Comparison of ENCODE assay signal across 1 cellular context in genomic region chr20:50731055-50731929, GRCh38.
TF ChIP-seq lines count a peak whose summit lies in the region.

TSS of gene PARD6B (plus strand) at chr20:50731580. CDS start at chr20:50731787, 207 bp downstream.

TF ChIP-seq in K562, 482 proteins besides CTCF, POLR2A, EP300 and RAD21 (continued from another document and continues in another):
- TF ChIP-seq, protein P1, sequence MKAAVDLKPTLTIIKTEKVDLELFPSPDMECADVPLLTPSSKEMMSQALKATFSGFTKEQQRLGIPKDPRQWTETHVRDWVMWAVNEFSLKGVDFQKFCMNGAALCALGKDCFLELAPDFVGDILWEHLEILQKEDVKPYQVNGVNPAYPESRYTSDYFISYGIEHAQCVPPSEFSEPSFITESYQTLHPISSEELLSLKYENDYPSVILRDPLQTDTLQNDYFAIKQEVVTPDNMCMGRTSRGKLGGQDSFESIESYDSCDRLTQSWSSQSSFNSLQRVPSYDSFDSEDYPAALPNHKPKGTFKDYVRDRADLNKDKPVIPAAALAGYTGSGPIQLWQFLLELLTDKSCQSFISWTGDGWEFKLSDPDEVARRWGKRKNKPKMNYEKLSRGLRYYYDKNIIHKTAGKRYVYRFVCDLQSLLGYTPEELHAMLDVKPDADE (conservative IDR thresholded peaks at IDR 0.05; ENCODE audit: control insufficient read depth, low read depth, low read length), result peak; percentile 42
- TF ChIP-seq HNRNPLL (IDR thresholded peaks at IDR 0.05; ENCODE audit: low read depth, low read length, poor library complexity, severe bottlenecking), result peak; percentile 80
- TF ChIP-seq, protein P2, sequence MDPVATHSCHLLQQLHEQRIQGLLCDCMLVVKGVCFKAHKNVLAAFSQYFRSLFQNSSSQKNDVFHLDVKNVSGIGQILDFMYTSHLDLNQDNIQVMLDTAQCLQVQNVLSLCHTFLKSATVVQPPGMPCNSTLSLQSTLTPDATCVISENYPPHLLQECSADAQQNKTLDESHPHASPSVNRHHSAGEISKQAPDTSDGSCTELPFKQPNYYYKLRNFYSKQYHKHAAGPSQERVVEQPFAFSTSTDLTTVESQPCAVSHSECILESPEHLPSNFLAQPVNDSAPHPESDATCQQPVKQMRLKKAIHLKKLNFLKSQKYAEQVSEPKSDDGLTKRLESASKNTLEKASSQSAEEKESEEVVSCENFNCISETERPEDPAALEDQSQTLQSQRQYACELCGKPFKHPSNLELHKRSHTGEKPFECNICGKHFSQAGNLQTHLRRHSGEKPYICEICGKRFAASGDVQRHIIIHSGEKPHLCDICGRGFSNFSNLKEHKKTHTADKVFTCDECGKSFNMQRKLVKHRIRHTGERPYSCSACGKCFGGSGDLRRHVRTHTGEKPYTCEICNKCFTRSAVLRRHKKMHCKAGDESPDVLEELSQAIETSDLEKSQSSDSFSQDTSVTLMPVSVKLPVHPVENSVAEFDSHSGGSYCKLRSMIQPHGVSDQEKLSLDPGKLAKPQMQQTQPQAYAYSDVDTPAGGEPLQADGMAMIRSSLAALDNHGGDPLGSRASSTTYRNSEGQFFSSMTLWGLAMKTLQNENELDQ (CRISPR knock-in tag; IDR thresholded peaks at IDR 0.05; ENCODE audit: borderline replicate concordance), result no peak
- 0 out of 2 replicates have a peak, but pooled peaks have one; percentile 40 for TF ChIP-seq MYNN (IDR thresholded peaks at IDR 0.05)
- no peak for TF ChIP-seq MYNN (CRISPR knock-in tag; IDR thresholded peaks at IDR 0.05)
- no peak for TF ChIP-seq SNAPC5 (CRISPR knock-in tag; IDR thresholded peaks at IDR 0.05)
- TF ChIP-seq, protein P3, sequence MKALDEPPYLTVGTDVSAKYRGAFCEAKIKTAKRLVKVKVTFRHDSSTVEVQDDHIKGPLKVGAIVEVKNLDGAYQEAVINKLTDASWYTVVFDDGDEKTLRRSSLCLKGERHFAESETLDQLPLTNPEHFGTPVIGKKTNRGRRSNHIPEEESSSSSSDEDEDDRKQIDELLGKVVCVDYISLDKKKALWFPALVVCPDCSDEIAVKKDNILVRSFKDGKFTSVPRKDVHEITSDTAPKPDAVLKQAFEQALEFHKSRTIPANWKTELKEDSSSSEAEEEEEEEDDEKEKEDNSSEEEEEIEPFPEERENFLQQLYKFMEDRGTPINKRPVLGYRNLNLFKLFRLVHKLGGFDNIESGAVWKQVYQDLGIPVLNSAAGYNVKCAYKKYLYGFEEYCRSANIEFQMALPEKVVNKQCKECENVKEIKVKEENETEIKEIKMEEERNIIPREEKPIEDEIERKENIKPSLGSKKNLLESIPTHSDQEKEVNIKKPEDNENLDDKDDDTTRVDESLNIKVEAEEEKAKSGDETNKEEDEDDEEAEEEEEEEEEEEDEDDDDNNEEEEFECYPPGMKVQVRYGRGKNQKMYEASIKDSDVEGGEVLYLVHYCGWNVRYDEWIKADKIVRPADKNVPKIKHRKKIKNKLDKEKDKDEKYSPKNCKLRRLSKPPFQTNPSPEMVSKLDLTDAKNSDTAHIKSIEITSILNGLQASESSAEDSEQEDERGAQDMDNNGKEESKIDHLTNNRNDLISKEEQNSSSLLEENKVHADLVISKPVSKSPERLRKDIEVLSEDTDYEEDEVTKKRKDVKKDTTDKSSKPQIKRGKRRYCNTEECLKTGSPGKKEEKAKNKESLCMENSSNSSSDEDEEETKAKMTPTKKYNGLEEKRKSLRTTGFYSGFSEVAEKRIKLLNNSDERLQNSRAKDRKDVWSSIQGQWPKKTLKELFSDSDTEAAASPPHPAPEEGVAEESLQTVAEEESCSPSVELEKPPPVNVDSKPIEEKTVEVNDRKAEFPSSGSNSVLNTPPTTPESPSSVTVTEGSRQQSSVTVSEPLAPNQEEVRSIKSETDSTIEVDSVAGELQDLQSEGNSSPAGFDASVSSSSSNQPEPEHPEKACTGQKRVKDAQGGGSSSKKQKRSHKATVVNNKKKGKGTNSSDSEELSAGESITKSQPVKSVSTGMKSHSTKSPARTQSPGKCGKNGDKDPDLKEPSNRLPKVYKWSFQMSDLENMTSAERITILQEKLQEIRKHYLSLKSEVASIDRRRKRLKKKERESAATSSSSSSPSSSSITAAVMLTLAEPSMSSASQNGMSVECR (CRISPR knock-in tag; IDR thresholded peaks at IDR 0.05), result peak; percentile 91
- TF ChIP-seq TARDBP (IDR thresholded peaks at IDR 0.05), result peak; percentile 91
- TF ChIP-seq SMAD4 (CRISPR knock-in tag; conservative IDR thresholded peaks at IDR 0.05), result peak; percentile 80
- TF ChIP-seq HINFP (tag; conservative IDR thresholded peaks at IDR 0.05; ENCODE audit: low read depth), result no peak
- no peak for TF ChIP-seq ZNF696 (CRISPR knock-in tag; conservative IDR thresholded peaks at IDR 0.05)
- TF ChIP-seq TBP (optimal IDR thresholded peaks at IDR 0.05; ENCODE audit: low read depth, low read length), result peak; percentile 78
- TF ChIP-seq MEF2D (tag; conservative IDR thresholded peaks at IDR 0.05; ENCODE audit: low read depth), result no peak
- no peak for TF ChIP-seq RFX5 (IDR thresholded peaks at IDR 0.05; ENCODE audit: low read depth, low read length)
- TF ChIP-seq, protein P4, sequence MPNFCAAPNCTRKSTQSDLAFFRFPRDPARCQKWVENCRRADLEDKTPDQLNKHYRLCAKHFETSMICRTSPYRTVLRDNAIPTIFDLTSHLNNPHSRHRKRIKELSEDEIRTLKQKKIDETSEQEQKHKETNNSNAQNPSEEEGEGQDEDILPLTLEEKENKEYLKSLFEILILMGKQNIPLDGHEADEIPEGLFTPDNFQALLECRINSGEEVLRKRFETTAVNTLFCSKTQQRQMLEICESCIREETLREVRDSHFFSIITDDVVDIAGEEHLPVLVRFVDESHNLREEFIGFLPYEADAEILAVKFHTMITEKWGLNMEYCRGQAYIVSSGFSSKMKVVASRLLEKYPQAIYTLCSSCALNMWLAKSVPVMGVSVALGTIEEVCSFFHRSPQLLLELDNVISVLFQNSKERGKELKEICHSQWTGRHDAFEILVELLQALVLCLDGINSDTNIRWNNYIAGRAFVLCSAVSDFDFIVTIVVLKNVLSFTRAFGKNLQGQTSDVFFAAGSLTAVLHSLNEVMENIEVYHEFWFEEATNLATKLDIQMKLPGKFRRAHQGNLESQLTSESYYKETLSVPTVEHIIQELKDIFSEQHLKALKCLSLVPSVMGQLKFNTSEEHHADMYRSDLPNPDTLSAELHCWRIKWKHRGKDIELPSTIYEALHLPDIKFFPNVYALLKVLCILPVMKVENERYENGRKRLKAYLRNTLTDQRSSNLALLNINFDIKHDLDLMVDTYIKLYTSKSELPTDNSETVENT (CRISPR knock-in tag; IDR thresholded peaks at IDR 0.05), result peak; percentile 57; the same call in 1 of the 2 replicates
- TF ChIP-seq MEIS2 (IDR thresholded peaks at IDR 0.05; ENCODE audit: partially characterized antibody), result peak; percentile 93
- TF ChIP-seq ZBTB17 (CRISPR knock-in tag; IDR thresholded peaks at IDR 0.05), result peak; percentile 30; the same call in 1 of the 2 replicates
- TF ChIP-seq RBM25 (IDR thresholded peaks at IDR 0.05; ENCODE audit: low read depth, low read length, severe bottlenecking), result peak; percentile 97
- 0 out of 2 replicates have a peak, but pooled peaks have one; percentile 9 for TF ChIP-seq ELF2 (CRISPR knock-in tag; IDR thresholded peaks at IDR 0.05)
- TF ChIP-seq SIRT6 (IDR thresholded peaks at IDR 0.05; ENCODE audit: low read depth, low read length), result no peak
- TF ChIP-seq MCM7 (IDR thresholded peaks at IDR 0.05), result no peak
- TF ChIP-seq, protein P5, sequence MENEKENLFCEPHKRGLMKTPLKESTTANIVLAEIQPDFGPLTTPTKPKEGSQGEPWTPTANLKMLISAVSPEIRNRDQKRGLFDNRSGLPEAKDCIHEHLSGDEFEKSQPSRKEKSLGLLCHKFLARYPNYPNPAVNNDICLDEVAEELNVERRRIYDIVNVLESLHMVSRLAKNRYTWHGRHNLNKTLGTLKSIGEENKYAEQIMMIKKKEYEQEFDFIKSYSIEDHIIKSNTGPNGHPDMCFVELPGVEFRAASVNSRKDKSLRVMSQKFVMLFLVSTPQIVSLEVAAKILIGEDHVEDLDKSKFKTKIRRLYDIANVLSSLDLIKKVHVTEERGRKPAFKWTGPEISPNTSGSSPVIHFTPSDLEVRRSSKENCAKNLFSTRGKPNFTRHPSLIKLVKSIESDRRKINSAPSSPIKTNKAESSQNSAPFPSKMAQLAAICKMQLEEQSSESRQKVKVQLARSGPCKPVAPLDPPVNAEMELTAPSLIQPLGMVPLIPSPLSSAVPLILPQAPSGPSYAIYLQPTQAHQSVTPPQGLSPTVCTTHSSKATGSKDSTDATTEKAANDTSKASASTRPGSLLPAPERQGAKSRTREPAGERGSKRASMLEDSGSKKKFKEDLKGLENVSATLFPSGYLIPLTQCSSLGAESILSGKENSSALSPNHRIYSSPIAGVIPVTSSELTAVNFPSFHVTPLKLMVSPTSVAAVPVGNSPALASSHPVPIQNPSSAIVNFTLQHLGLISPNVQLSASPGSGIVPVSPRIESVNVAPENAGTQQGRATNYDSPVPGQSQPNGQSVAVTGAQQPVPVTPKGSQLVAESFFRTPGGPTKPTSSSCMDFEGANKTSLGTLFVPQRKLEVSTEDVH (IDR thresholded peaks at IDR 0.05; ENCODE audit: low read depth, partially characterized antibody), result peak; percentile 20
- no peak for TF ChIP-seq SLC30A9 (CRISPR knock-in tag; IDR thresholded peaks at IDR 0.05)
- TF ChIP-seq, protein P6, sequence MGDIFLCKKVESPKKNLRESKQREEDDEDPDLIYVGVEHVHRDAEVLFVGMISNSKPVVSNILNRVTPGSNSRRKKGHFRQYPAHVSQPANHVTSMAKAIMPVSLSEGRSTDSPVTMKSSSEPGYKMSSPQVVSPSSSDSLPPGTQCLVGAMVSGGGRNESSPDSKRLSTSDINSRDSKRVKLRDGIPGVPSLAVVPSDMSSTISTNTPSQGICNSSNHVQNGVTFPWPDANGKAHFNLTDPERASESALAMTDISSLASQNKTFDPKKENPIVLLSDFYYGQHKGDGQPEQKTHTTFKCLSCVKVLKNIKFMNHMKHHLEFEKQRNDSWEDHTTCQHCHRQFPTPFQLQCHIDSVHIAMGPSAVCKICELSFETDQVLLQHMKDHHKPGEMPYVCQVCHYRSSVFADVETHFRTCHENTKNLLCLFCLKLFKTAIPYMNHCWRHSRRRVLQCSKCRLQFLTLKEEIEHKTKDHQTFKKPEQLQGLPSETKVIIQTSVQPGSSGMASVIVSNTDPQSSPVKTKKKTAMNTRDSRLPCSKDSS (IDR thresholded peaks at IDR 0.05; ENCODE audit: low read depth, partially characterized antibody), result no peak
- TF ChIP-seq USF1 (CRISPR knock-in tag; IDR thresholded peaks at IDR 0.05), result peak; percentile 78
- TF ChIP-seq GATAD2A (IDR thresholded peaks at IDR 0.05), result peak; percentile 40; the same call in 1 of the 2 replicates
- peak; percentile 64; the same call in 1 of the 2 replicates for TF ChIP-seq HNRNPL (IDR thresholded peaks at IDR 0.05; ENCODE audit: low read depth, low read length)
- TF ChIP-seq ZBTB7A (IDR thresholded peaks at IDR 0.05; ENCODE audit: borderline replicate concordance, control insufficient read depth, low read depth, low read length), result peak; percentile 57; the same call in 1 of the 2 replicates
- TF ChIP-seq GABPA (tag; conservative IDR thresholded peaks at IDR 0.05; ENCODE audit: low read depth), result peak; percentile 92
- peak; percentile 71; the same call in 1 of the 2 replicates for TF ChIP-seq KLF13 (tag; IDR thresholded peaks at IDR 0.05; ENCODE audit: borderline replicate concordance, low read depth)
- TF ChIP-seq SREBF1 (IDR thresholded peaks at IDR 0.05; ENCODE audit: borderline replicate concordance, low read depth, low read length), result 0 out of 2 replicates have a peak, but pooled peaks have one; percentile 31
- TF ChIP-seq NFYB (IDR thresholded peaks at IDR 0.05; ENCODE audit: extremely low read depth, insufficient read length), result peak; percentile 30
- TF ChIP-seq ETV1 (tag; conservative IDR thresholded peaks at IDR 0.05; ENCODE audit: low read depth), result peak; percentile 79
- peak; percentile 99 for TF ChIP-seq CXXC5 (CRISPR knock-in tag; IDR thresholded peaks at IDR 0.05)
- TF ChIP-seq ZBTB11 (CRISPR knock-in tag; IDR thresholded peaks at IDR 0.05), result peak; percentile 62 to 98 (median 96); a peak in 5 of 6 replicates
